ENCODE assay signal across 11 cellular contexts in the genomic region with DNA sequence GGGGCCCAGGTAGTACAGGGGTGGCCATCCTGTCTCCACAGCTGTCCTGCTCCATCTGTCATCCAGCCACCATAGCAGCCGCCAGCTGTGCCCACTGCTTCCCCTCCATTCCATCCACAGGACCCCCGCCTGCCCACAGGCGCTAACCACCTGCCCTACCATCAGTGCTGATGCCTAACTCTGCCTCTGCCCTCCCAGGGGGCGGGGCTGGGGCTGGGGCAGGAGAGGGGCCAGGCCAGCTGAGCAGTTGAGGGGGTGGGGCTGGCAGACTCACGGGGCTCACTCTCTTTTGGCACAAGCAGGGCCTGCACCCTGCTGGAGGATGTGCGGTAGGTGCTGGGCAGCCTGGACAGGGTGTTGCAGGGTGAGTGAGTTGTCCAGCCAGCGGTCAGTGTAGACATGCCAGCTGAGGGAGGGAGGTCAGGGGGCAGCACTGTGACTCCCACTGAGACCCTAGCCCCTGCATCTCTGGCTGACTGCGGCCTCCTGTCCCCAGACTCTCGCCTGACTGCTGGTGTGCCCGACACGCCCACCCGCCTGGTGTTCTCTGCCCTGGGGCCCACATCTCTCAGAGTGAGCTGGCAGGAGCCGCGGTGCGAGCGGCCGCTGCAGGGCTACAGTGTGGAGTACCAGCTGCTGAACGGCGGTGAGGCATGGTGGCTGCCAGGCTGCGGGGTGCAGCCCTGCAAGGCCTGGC. TPM values are rescaled to one million over a fixed set of nuclear protein-coding genes. Genes with fewer than 3 reads are reported as not detected.
DNase-seq lines count a peak whose midpoint lies in the region; ATAC-seq, FAIRE-seq and TF ChIP-seq lines count a peak whose summit lies in the region.
"Had no signal": no experiment of that assay in that cellular context is flagged by ENCODE, and none has a peak within 500 bp of the region (broad histone marks: within the 10 kb centered on the region; RNA-seq: fewer than 3 reads in every experiment).

No MANE protein-coding gene starts in this region.

- no peak overlapping the region for H3K27ac ChIP-seq in K562 (ENCODE audit: extremely low read depth, low read depth, low read length)

- peaks cover 3% of the 10 kb centered on the region for H3K36me3 Mint-ChIP-seq in activated CD4-positive, alpha-beta T cell treated with anti-CD3 and anti-CD28 coated beads, Interleukin-2, amount 10 ng/mL, durations not matched to agents 24 days and 14 days (ENCODE audit: low read depth)

- WGBS in K562 (ENCODE audit: insufficient coverage, low coverage, missing lambda C conversion rate): 87% methylated on average over 14 of the region's 20 CpGs

- peak overlapping the region in 1 of 2 experiments; percentile 33; a peak in 2 of 4 replicates for H3K9ac ChIP-seq in K562 (ENCODE audit: insufficient read depth in 1 of 2, low read depth in 2 of 2, low read length in 2 of 2)

- TF ChIP-seq CTCF in K562 (IDR thresholded peaks at IDR 0.05 in 2 of 3, conservative IDR thresholded peaks at IDR 0.05 in 1 of 3; ENCODE audit: insufficient read depth in 2 of 3, low read depth in 1 of 3, low read length in 3 of 3): no peak

- no peaks in the 10 kb centered on the region for H3K36me3 ChIP-seq in K562 (ENCODE audit: control insufficient read depth, insufficient read depth, low read length)

- no peaks in the 10 kb centered on the region for H3K9me3 Mint-ChIP-seq in activated CD4-positive, alpha-beta T cell treated with anti-CD3 and anti-CD28 coated beads, Interleukin-2, amount 10 ng/mL, durations not matched to agents 24 days and 14 days

- FAIRE-seq in K562 (lab: Jason Lieb, UNC): no peak
- FAIRE-seq: G401.6 had no signal

- no peak overlapping the region for H3K4me2 ChIP-seq in K562 (ENCODE audit: insufficient read depth, low read length)

- H4K20me1 ChIP-seq in K562 (replicated peaks; ENCODE audit: control insufficient read depth, insufficient read depth, low read length): no peaks in the 10 kb centered on the region; the same call in 1 of the 2 replicates

- in situ Hi-C loops in K562 (cut with MboI): no loop called here

- no peaks in the 10 kb centered on the region for H3K79me2 ChIP-seq in K562 (ENCODE audit: control insufficient read depth, insufficient read depth, low read length)

- no peak for TF ChIP-seq EP300 in K562 (IDR thresholded peaks at IDR 0.05; ENCODE audit: low read length)

- CTCF ChIA-PET in K562 (lab: Yijun Ruan, JAX; ENCODE audit: low intra/inter-chr PET ratio): no interaction called here

- intact Hi-C loops in activated CD4-positive, alpha-beta T cell treated with anti-CD3 and anti-CD28 coated beads, Interleukin-2, amount 10 ng/mL, durations not matched to agents 24 days and 14 days (cut with micrococcal nuclease): no loop called here
- intact Hi-C loops in K562 (cut with micrococcal nuclease): loop anchor here (10.0 kb wide), 1 partner anchor 249 kb away; a partner anchor contains a TSS
- intact Hi-C loops in sciatic nerve (cut with DNase I): no loop called here

- TF ChIP-seq RAD21 in K562 (CRISPR knock-in tag; conservative IDR thresholded peaks at IDR 0.05 in 1 of 2, IDR thresholded peaks at IDR 0.05 in 1 of 2): no peak

- BruUV-seq in K562 (replicated peaks; lab: Mats Ljungman, UMichigan): no TSS peak

- H3K27me3 Mint-ChIP-seq in activated CD4-positive, alpha-beta T cell treated with anti-CD3 and anti-CD28 coated beads, Interleukin-2, amount 10 ng/mL, durations not matched to agents 24 days and 14 days: no peaks in the 10 kb centered on the region

- H3K9me1 ChIP-seq in K562 (ENCODE audit: control insufficient read depth, insufficient read depth, low read length): no peaks in the 10 kb centered on the region

- peaks cover 11% of the 10 kb centered on the region for H3K4me1 Mint-ChIP-seq in activated CD4-positive, alpha-beta T cell treated with anti-CD3 and anti-CD28 coated beads, Interleukin-2, amount 10 ng/mL, durations not matched to agents 24 days and 14 days

- peaks cover 13 to 73% of the 10 kb centered on the region in 2 experiments for H3K4me1 ChIP-seq in K562 (replicated peaks in 1 of 2; ENCODE audit: control insufficient read depth in 2 of 2, insufficient read depth in 2 of 2, low read length in 2 of 2)

- no peak for ATAC-seq in K562
- peak; percentile 0 for ATAC-seq in sciatic nerve

- TF ChIP-seq POLR2A in K562 (conservative IDR thresholded peaks at IDR 0.05): no peak

- POLR2A ChIA-PET in K562 (lab: Yijun Ruan, JAX): interaction anchor here (14.7 kb wide), 1 partner anchor 19 kb away, joined by 464 read pairs; a partner anchor contains a TSS

- no peak overlapping the region for H3K4me3 ChIP-seq in K562
- H3K4me3 ChIP-seq: tibial nerve had no signal

- H3K9me3 ChIP-seq in K562 (replicated peaks; ENCODE audit: control insufficient read depth, insufficient read depth, low read depth, low read length): no peaks in the 10 kb centered on the region
- H3K9me3 ChIP-seq: tibial nerve had no signal

- no peak overlapping the region for H3K27ac Mint-ChIP-seq in activated CD4-positive, alpha-beta T cell treated with anti-CD3 and anti-CD28 coated beads, Interleukin-2, amount 10 ng/mL, durations not matched to agents 24 days and 14 days

- no peak overlapping the region for H2AFZ ChIP-seq in K562 (ENCODE audit: low read depth, low read length)

- H3K27me3 ChIP-seq in K562 (ENCODE audit: control insufficient read depth in 2 of 2, insufficient read depth in 2 of 2, low read length in 2 of 2): no peaks in the 10 kb centered on the region
- H3K27me3 ChIP-seq: tibial nerve had no signal

- peak overlapping the region; percentile 74 for H3K4me3 Mint-ChIP-seq in activated CD4-positive, alpha-beta T cell treated with anti-CD3 and anti-CD28 coated beads, Interleukin-2, amount 10 ng/mL, durations not matched to agents 24 days and 14 days

- no peak for DNase-seq in activated CD4-positive, alpha-beta T cell treated with anti-CD3 and anti-CD28 coated beads, Interleukin-2, amount 10 ng/mL, durations not matched to agents 24 days and 14 days
- no peak for DNase-seq in activated CD4-positive, alpha-beta T cell treated with anti-CD3 and anti-CD28 coated beads, Interleukin-2, amount 50 U/mL, for 4 hours
- peak; percentile 52 for DNase-seq in M059J (ENCODE audit: low read depth)
- DNase-seq in K562 (ENCODE audit: extremely low read depth in 1 of 4, low spot score in 3 of 4): no peak
- DNase-seq in sciatic nerve (ENCODE audit: low spot score): peak; percentile 60
- DNase-seq in stimulated activated CD4-positive, alpha-beta T cell treated with anti-CD3 and anti-CD28 coated beads, Interleukin-12 subunit alpha, Interleukin-12 subunit beta, amount 100 ng/mL, for 4 hours: no peak
- DNase-seq in NCI-H1105 treated with DMSO at 0.1 percent for 48 hours (lab: John Stamatoyannopoulos, UW): no peak
- DNase-seq in activated CD8-positive, alpha-beta memory T cell treated with anti-CD3 and anti-CD28 coated beads, Interleukin-2, amount 50 U/mL, for 48 hours: no peak
- DNase-seq: activated T-cell treated with anti-CD3 and anti-CD28 coated beads for 4 hours had no signal

RNA-seq across cellular contexts. Expression of a gene that starts 9.6 kb away (rescaled TPM):
- total RNA-seq in activated CD4-positive, alpha-beta T cell treated with anti-CD3 and anti-CD28 coated beads, Interleukin-2, amount 10 ng/mL, durations not matched to agents 24 days and 14 days: 53.3 and 54.7 TPM in 2 replicates
- total RNA-seq in M059J (2014; rRNA removed; shearing (Covaris generic)): 20.4 and 31.6 TPM in 2 replicates
- total RNA-seq in K562 (2011; cell fraction: chromatin; rRNA removed; ENCODE audit: low replicate concordance): 12.6 and 46.2 TPM in 2 replicates
- total RNA-seq in K562 (2011; cell fraction: nucleolus; rRNA removed): 46.2 and 53.6 TPM in 2 replicates
- 21.6 and 27.1 TPM in 2 replicates for total RNA-seq in K562 (2011; cell fraction: nucleoplasm; rRNA removed)
- total RNA-seq in K562 (2014; rRNA removed): 51.6 and 58.5 TPM in 2 replicates
- 2.2 and 4.2 TPM in 2 replicates for total RNA-seq in K562 (2014; rRNA removed; fragmentation: Illumina TruSeq; extraction: Trizol)
- total RNA-seq in K562 (2015; rRNA removed; fragmentation: Illumina TruSeq; extraction: Trizol): 23.2 and 23.4 TPM in 2 replicates
- 41.6 and 46.7 TPM in 2 replicates for total RNA-seq in K562 (2021)
- 17.4 and 31.4 TPM in 2 replicates for polyA plus RNA-seq in K562 (2011; rRNA removed)
- 40.3 and 101 TPM in 2 replicates for polyA plus RNA-seq in K562 (2011; cell fraction: cytosol; rRNA removed)
- polyA plus RNA-seq in K562 (2011; cell fraction: nucleus; rRNA removed): 71.0 and 91.6 TPM in 2 replicates
- 29.9 and 60.2 TPM in 2 replicates for polyA plus RNA-seq in K562 (2012)
- polyA plus RNA-seq in K562 (2014; fragmentation: Illumina TruSeq; extraction: Trizol): 6.1 and 15.8 TPM in 2 replicates
- 1 to 10 TPM in 1 of 2 experiments, under 1 TPM in 1; 0.45 to 2.1 TPM for polyA plus RNA-seq in K562 (2014; fragmentation: Nextera tagmentation; extraction: Ambion mirVana)
- 36.4 and 40.3 TPM in 2 replicates for polyA plus RNA-seq in K562 (2014; rRNA removed)
- polyA minus RNA-seq in K562 (2011; rRNA and poly(A)+ RNA removed): 7.4 and 9.8 TPM in 2 replicates
- 23.4 and 30.8 TPM in 2 replicates for polyA minus RNA-seq in K562 (2011; cell fraction: cytosol; rRNA and poly(A)+ RNA removed)
- polyA minus RNA-seq in K562 (2011; cell fraction: nucleus; rRNA and poly(A)+ RNA removed): 18.3 and 25.1 TPM in 2 replicates
- 23.7 TPM for total RNA-seq in sciatic nerve

RNA-seq across cellular contexts. Expression of a gene that starts 29.3 kb away (rescaled TPM):
- 28.9 and 30.0 TPM in 2 replicates for total RNA-seq in activated CD4-positive, alpha-beta T cell treated with anti-CD3 and anti-CD28 coated beads, Interleukin-2, amount 10 ng/mL, durations not matched to agents 24 days and 14 days
- total RNA-seq in M059J (2014; rRNA removed; shearing (Covaris generic)): 23.2 and 26.7 TPM in 2 replicates
- total RNA-seq in K562 (2011; cell fraction: chromatin; rRNA removed; ENCODE audit: low replicate concordance): 112 and 148 TPM in 2 replicates
- total RNA-seq in K562 (2011; cell fraction: nucleolus; rRNA removed): 60.9 and 67.9 TPM in 2 replicates
- 116 and 161 TPM in 2 replicates for total RNA-seq in K562 (2011; cell fraction: nucleoplasm; rRNA removed)
- total RNA-seq in K562 (2014; rRNA removed) (12.8 and 16.0 TPM in 2 replicates), K562 (2014; rRNA removed; fragmentation: Illumina TruSeq; extraction: Trizol) (24.8 and 27.6 TPM in 2 replicates), K562 (2015; rRNA removed; fragmentation: Illumina TruSeq; extraction: Trizol) (25.8 and 27.7 TPM in 2 replicates), K562 (2021) (22.2 and 26.7 TPM in 2 replicates), sciatic nerve (41.4 TPM)
- polyA plus RNA-seq in K562 (2011; rRNA removed) (38.6 and 38.7 TPM in 2 replicates), K562 (2014; fragmentation: Illumina TruSeq; extraction: Trizol) (36.5 and 38.1 TPM in 2 replicates), K562 (2014; fragmentation: Nextera tagmentation; extraction: Ambion mirVana) (10 to 100 TPM; 13.7 to 18.8 TPM), K562 (2014; rRNA removed) (24.2 and 25.4 TPM in 2 replicates)
- 17.7 and 26.9 TPM in 2 replicates for polyA plus RNA-seq in K562 (2011; cell fraction: cytosol; rRNA removed)
- polyA plus RNA-seq in K562 (2011; cell fraction: nucleus; rRNA removed): 31.3 and 35.3 TPM in 2 replicates
- polyA plus RNA-seq in K562 (2012): 20.2 and 24.9 TPM in 2 replicates
- 25.3 and 43.9 TPM in 2 replicates for polyA minus RNA-seq in K562 (2011; rRNA and poly(A)+ RNA removed)
- polyA minus RNA-seq in K562 (2011; cell fraction: cytosol; rRNA and poly(A)+ RNA removed): 6.6 and 14.4 TPM in 2 replicates
- 17.8 and 34.1 TPM in 2 replicates for polyA minus RNA-seq in K562 (2011; cell fraction: nucleus; rRNA and poly(A)+ RNA removed)

RNA-seq across cellular contexts. Expression of a gene that starts 34.1 kb away (rescaled TPM):
- total RNA-seq in activated CD4-positive, alpha-beta T cell treated with anti-CD3 and anti-CD28 coated beads, Interleukin-2, amount 10 ng/mL, durations not matched to agents 24 days and 14 days: 0.71 and 1.8 TPM in 2 replicates
- total RNA-seq in M059J (2014; rRNA removed; shearing (Covaris generic)): 4.8 and 8.0 TPM in 2 replicates
- 0.84 and 1.1 TPM in 2 replicates for total RNA-seq in K562 (2011; cell fraction: chromatin; rRNA removed; ENCODE audit: low replicate concordance)
- total RNA-seq in K562 (2011; cell fraction: nucleolus; rRNA removed): 1.7 and 2.4 TPM in 2 replicates
- total RNA-seq in K562 (2011; cell fraction: nucleoplasm; rRNA removed): 1.4 and 1.9 TPM in 2 replicates
- total RNA-seq in K562 (2014; rRNA removed) (0.05 and 0.82 TPM in 2 replicates), K562 (2014; rRNA removed; fragmentation: Illumina TruSeq; extraction: Trizol) (not detected in 2 replicates), K562 (2015; rRNA removed; fragmentation: Illumina TruSeq; extraction: Trizol) (0.25 and 0.26 TPM in 2 replicates), K562 (2021) (0.89 and 2.8 TPM in 2 replicates), sciatic nerve (469 TPM)
- polyA plus RNA-seq in K562 (2011; rRNA removed) (0.95 and 1.3 TPM in 2 replicates), K562 (2014; fragmentation: Illumina TruSeq; extraction: Trizol) (0.58 and 0.86 TPM in 2 replicates), K562 (2014; fragmentation: Nextera tagmentation; extraction: Ambion mirVana) (not detected), K562 (2014; rRNA removed) (0.93 and 1.2 TPM in 2 replicates)
- polyA plus RNA-seq in K562 (2011; cell fraction: cytosol; rRNA removed): 1.1 and 2.0 TPM in 2 replicates
- 2.3 and 2.6 TPM in 2 replicates for polyA plus RNA-seq in K562 (2011; cell fraction: nucleus; rRNA removed)
- polyA plus RNA-seq in K562 (2012): 1.9 and 4.1 TPM in 2 replicates
- 0.24 and 0.32 TPM in 2 replicates for polyA minus RNA-seq in K562 (2011; rRNA and poly(A)+ RNA removed)
- 3.4 and 4.2 TPM in 2 replicates for polyA minus RNA-seq in K562 (2011; cell fraction: cytosol; rRNA and poly(A)+ RNA removed)
- polyA minus RNA-seq in K562 (2011; cell fraction: nucleus; rRNA and poly(A)+ RNA removed): 0.89 and 1.2 TPM in 2 replicates

Comparison
In these comparisons a context has a peak if more than half of its experiments do, and no peak if none do; other contexts are left out.
1. DNase-seq: peak in M059J (single experiment) and sciatic nerve (single experiment); none in activated CD4-positive, alpha-beta T cell treated with anti-CD3 and anti-CD28 coated beads, Interleukin-2, amount 10 ng/mL, durations not matched to agents 24 days and 14 days (single experiment), activated CD4-positive, alpha-beta T cell treated with anti-CD3 and anti-CD28 coated beads, Interleukin-2, amount 50 U/mL, for 4 hours (0 of 2), K562 (0 of 4), stimulated activated CD4-positive, alpha-beta T cell treated with anti-CD3 and anti-CD28 coated beads, Interleukin-12 subunit alpha, Interleukin-12 subunit beta, amount 100 ng/mL, for 4 hours (single experiment), NCI-H1105 treated with DMSO at 0.1 percent for 48 hours (single experiment) and activated CD8-positive, alpha-beta memory T cell treated with anti-CD3 and anti-CD28 coated beads, Interleukin-2, amount 50 U/mL, for 48 hours (single experiment).
2. RNA of a gene that starts 34.1 kb away (total RNA-seq): 469 TPM in sciatic nerve (single experiment); 4.8 to 8.0 TPM in M059J, 0.71 to 1.8 TPM in activated CD4-positive, alpha-beta T cell treated with anti-CD3 and anti-CD28 coated beads, Interleukin-2, amount 10 ng/mL, durations not matched to agents 24 days and 14 days and 0.05 to 2.8 TPM in K562; every median in the first group is over 10 times any median in the second.